In genomic region chr14:105420141-105420975, GRCh38 we compare ENCODE assay signal across 8 cellular contexts. TPM values are rescaled to one million over a fixed set of nuclear protein-coding genes. Genes with fewer than 3 reads are reported as not detected.
DNase-seq lines count a peak whose midpoint lies in the region; ATAC-seq lines count a peak whose summit lies in the region.

No MANE protein-coding gene starts in this region.

- peak overlapping the region; percentile 74 to 98 (median 93) for H3K4me3 ChIP-seq in BLaER1 treated with 17β-estradiol and CSF1 and Interleukin-3, amounts not matched to agents 10 nM and 100 nM
- peak overlapping the region; percentile 87 for H3K4me3 ChIP-seq in Jurkat, Clone E6-1 (ENCODE audit: low read length)
- peak overlapping the region; percentile 67 to 72 for H3K4me3 ChIP-seq in muscle layer of colon (ENCODE audit: low read depth in 1 of 2, low read length in 2 of 2)

- no peak for ATAC-seq in GM21367 (IDR thresholded peaks at IDR 0.05; ENCODE audit: unreplicated experiment)
- no peak for ATAC-seq in GM21737 (IDR thresholded peaks at IDR 0.05; ENCODE audit: unreplicated experiment)
- ATAC-seq in HG02623 (IDR thresholded peaks at IDR 0.05; ENCODE audit: unreplicated experiment), result no peak

- no peaks in the 10 kb centered on the region for H3K9me3 ChIP-seq in BLaER1 treated with 17β-estradiol and CSF1 and Interleukin-3, amounts not matched to agents 10 nM and 100 nM (replicated peaks in 1 of 11)
- no peaks in the 10 kb centered on the region for H3K9me3 ChIP-seq in muscle layer of colon (ENCODE audit: low read length)

- peak overlapping the region; percentile 48 to 93 (median 86); a peak in 21 of 22 replicates for H3K27ac ChIP-seq in BLaER1 treated with 17β-estradiol and CSF1 and Interleukin-3, amounts not matched to agents 10 nM and 100 nM
- H3K27ac ChIP-seq in caudate nucleus (ENCODE audit: low read depth, low read length) (peak overlapping the region; percentile 44), muscle layer of colon (ENCODE audit: low read depth, low read length) (peak overlapping the region; percentile 76)

- H3K9ac ChIP-seq in BLaER1 treated with 17β-estradiol and CSF1 and Interleukin-3, amounts not matched to agents 10 nM and 100 nM, result peak overlapping the region; percentile 85 to 98 (median 92)
- peak overlapping the region; percentile 71 for H3K9ac ChIP-seq in muscle layer of colon (ENCODE audit: low read length)

- peaks cover 32 to 62% (median 53%) of the 10 kb centered on the region in 10 experiments for H3K4me1 ChIP-seq in BLaER1 treated with 17β-estradiol and CSF1 and Interleukin-3, amounts not matched to agents 10 nM and 100 nM
- peaks cover 31% of the 10 kb centered on the region for H3K4me1 ChIP-seq in muscle layer of colon (ENCODE audit: insufficient read depth, low read length)

- peaks cover 46 to 50% (median 49%) of the 10 kb centered on the region in 11 experiments; a peak in 21 of 22 replicates for H4K20me1 ChIP-seq in BLaER1 treated with 17β-estradiol and CSF1 and Interleukin-3, amounts not matched to agents 10 nM and 100 nM

- H3K4me2 ChIP-seq in BLaER1 treated with 17β-estradiol and CSF1 and Interleukin-3, amounts not matched to agents 10 nM and 100 nM, result peak overlapping the region; percentile 91 to 100 (median 96)

- H3K27me3 ChIP-seq in BLaER1 treated with 17β-estradiol and CSF1 and Interleukin-3, amounts not matched to agents 10 nM and 100 nM, result peaks cover 0 to 5% (median 0%) of the 10 kb centered on the region in 11 experiments; a peak in 5 of 22 replicates
- no peaks in the 10 kb centered on the region for H3K27me3 ChIP-seq in muscle layer of colon (ENCODE audit: control insufficient read depth in 1 of 2, insufficient read depth in 2 of 2, low read length in 2 of 2)

- DNase-seq in Jurkat, Clone E6-1 (ENCODE audit: low read depth, low spot score), result no peak
- DNase-seq in caudate nucleus (lab: John Stamatoyannopoulos, UW) (no peak), RKO (ENCODE audit: low spot score) (no peak)

- H3K36me3 ChIP-seq in BLaER1 treated with 17β-estradiol and CSF1 and Interleukin-3, amounts not matched to agents 10 nM and 100 nM, result peaks cover 0 to 39% (median 24%) of the 10 kb centered on the region in 11 experiments; a peak in 21 of 22 replicates
- no peaks in the 10 kb centered on the region for H3K36me3 ChIP-seq in muscle layer of colon (ENCODE audit: insufficient read depth, low read length)

RNA-seq across cellular contexts. Expression of gene MTA1, which starts 0.7 kb away (rescaled TPM):
- polyA plus RNA-seq in Jurkat, Clone E6-1 (2012; ENCODE audit: insufficient read depth, insufficient read length), result 184 TPM

RNA-seq across cellular contexts. Expression of gene TEX22, which starts 22.0 kb away (rescaled TPM):
- polyA plus RNA-seq in Jurkat, Clone E6-1 (2012; ENCODE audit: insufficient read depth, insufficient read length), result 3.9 TPM

RNA-seq across cellular contexts. Expression of gene CRIP2, which starts 54.3 kb away (rescaled TPM):
- polyA plus RNA-seq in Jurkat, Clone E6-1 (2012; ENCODE audit: insufficient read depth, insufficient read length), result 6.1 TPM
